29 cellular contexts compared by ENCODE assay signal in genomic region chr2:190075623-190076022, GRCh38. TPM values are rescaled to one million over a fixed set of nuclear protein-coding genes. Genes with fewer than 3 reads are reported as not detected.
A peak's percentile ranks its signal among the peaks of the same experiment; 100 is the strongest.
DNase-seq lines count a peak whose midpoint lies in the region; ATAC-seq, FAIRE-seq and TF ChIP-seq lines count a peak whose summit lies in the region.
"Had no signal": no experiment of that assay in that cellular context is flagged by ENCODE, and none has a peak within 500 bp of the region (broad histone marks: within the 10 kb centered on the region; RNA-seq: fewer than 3 reads in every experiment).

No MANE protein-coding gene starts in this region.

- H3K36me3 ChIP-seq in pancreas (no peaks in the 10 kb centered on the region), OCI-LY7 (ENCODE audit: insufficient read depth, low read length) (no peaks in the 10 kb centered on the region)
- H3K36me3 ChIP-seq: BE2C, BLaER1 had no signal

- no peaks in the 10 kb centered on the region for H3K9me2 ChIP-seq in OCI-LY7 (ENCODE audit: insufficient read depth, low read length)

- BruUV-seq in OCI-LY7 (replicated peaks; lab: Mats Ljungman, UMichigan), result no TSS peak

- intact Hi-C loops in pancreas (cut with DNase I), result loop anchor here in 1 of 3 donors (5.0 kb wide), 1 partner anchor 413 kb away; the partner anchor contains the start of gene ASNSD1
- intact Hi-C loops in OCI-LY7 (cut with micrococcal nuclease; ENCODE audit: unreplicated experiment), result no loop called here

- H3K79me2 ChIP-seq in OCI-LY7 (ENCODE audit: insufficient read depth, low read depth, low read length), result no peaks in the 10 kb centered on the region

- H3K4me3 ChIP-seq in pancreas, result no peak overlapping the region
- H3K4me3 ChIP-seq in OCI-LY7 (ENCODE audit: low read depth, low read length, poor library complexity, severe bottlenecking), result no peak overlapping the region
- H3K4me3 ChIP-seq: BLaER1, GM12878 had no signal

- CTCF ChIA-PET in OCI-LY7 (lab: Charles Lee; ENCODE audit: unreplicated experiment), result no interaction called here

- H3K9me3 ChIP-seq in pancreas (no peaks in the 10 kb centered on the region), OCI-LY7 (ENCODE audit: low read length) (no peaks in the 10 kb centered on the region)
- H3K9me3 ChIP-seq: BE2C, BLaER1 had no signal

- POLR2A ChIA-PET in OCI-LY7 (lab: Charles Lee), result interaction anchor here (0.9 to 1.6 kb wide), 2 partner anchors 11 to 34 kb away, joined by 3 to 7 read pairs; no protein-coding TSS in a partner anchor

- peak; percentile 55 for FAIRE-seq in TTC549 (lab: Jason Lieb, UNC)
- peak; percentile 54 for FAIRE-seq in frontal cortex (lab: Jason Lieb, UNC)
- peak; percentile 49 for FAIRE-seq in pancreas (lab: Jason Lieb, UNC)
- FAIRE-seq: GM12878, GM12892, GM18507, GM19239 had no signal

- no peak for ATAC-seq in pancreas
- ATAC-seq: GM12878 had no signal

- no peak overlapping the region for H3K4me2 ChIP-seq in OCI-LY7 (ENCODE audit: low read length)
- H3K4me2 ChIP-seq: BLaER1 had no signal

- no peaks in the 10 kb centered on the region for H4K20me1 ChIP-seq in OCI-LY7 (ENCODE audit: insufficient read depth, low read length)
- H4K20me1 ChIP-seq: BLaER1 had no signal

- no peak for TF ChIP-seq CTCF in pancreas (IDR thresholded peaks at IDR 0.05)
- no peak for TF ChIP-seq CTCF in OCI-LY7 (conservative IDR thresholded peaks at IDR 0.05; ENCODE audit: low read length)

- no peak overlapping the region for H2AFZ ChIP-seq in OCI-LY7 (ENCODE audit: low read length)

- no peak overlapping the region for H3K27ac ChIP-seq in pancreas
- no peak overlapping the region for H3K27ac ChIP-seq in OCI-LY7 (ENCODE audit: low read depth, low read length, poor library complexity, severe bottlenecking)
- H3K27ac ChIP-seq: BLaER1 had no signal

- DNase-seq in frontal cortex (ENCODE audit: low spot score in 2 of 2) (no peak), pancreas (no peak), GDM1 (lab: John Stamatoyannopoulos, UW) (no peak), OCI-LY7 (ENCODE audit: low spot score) (no peak), SIG-M5 treated with dmso at 0.1 percent for 504 hours (lab: John Stamatoyannopoulos, UW; ENCODE audit: unreplicated experiment) (no peak)
- DNase-seq: 8988T; ACHN; BE2C; C1 segment of cervical spinal cord; CD4-positive, alpha-beta memory T cell; CD4-positive, CD25-positive, alpha-beta regulatory T cell; CD8-positive, alpha-beta memory T cell; COR-L47; DMS 273 treated with DMSO at 0.1 percent for 48 hours; DMS153; DMS53; DMS79; DND-41; EL had no signal

- H3K4me1 ChIP-seq in pancreas (no peaks in the 10 kb centered on the region), OCI-LY7 (ENCODE audit: insufficient read depth, low read length, poor library complexity, severe bottlenecking) (no peaks in the 10 kb centered on the region)
- H3K4me1 ChIP-seq: BE2C, BLaER1 had no signal

- H3K27me3 ChIP-seq in pancreas, result no peaks in the 10 kb centered on the region
- H3K27me3 ChIP-seq: BE2C, BLaER1 had no signal

RNA-seq across cellular contexts. Expression of gene MSTN, which starts 13.1 kb away (rescaled TPM):
- total RNA-seq in frontal cortex (0.82 TPM), pancreas (under 1 TPM in 3 of 6 donors, not detected in 3; 0.08 to 0.09 (median 0.09) TPM), OCI-LY7 (2022) (not detected in 2 replicates)
- polyA plus RNA-seq in pancreas, result under 1 TPM; 0.30 to 0.66 TPM
- not detected in 2 replicates for total RNA-seq in OCI-LY7 (2014; rRNA removed; shearing (Covaris generic))
- total RNA-seq: A673; CD4-positive, alpha-beta memory T cell; CD4-positive, CD25-positive, alpha-beta regulatory T cell; CD8-positive, alpha-beta memory T cell; Daoy; G401; GM12878 had no signal
- polyA plus RNA-seq: CD14-positive monocyte; CD4-positive, alpha-beta memory T cell; CD4-positive, CD25-positive, alpha-beta regulatory T cell; CD8-positive, alpha-beta memory T cell had no signal
